Comparison of ENCODE assay signal across 8 cellular contexts in the genomic region with DNA sequence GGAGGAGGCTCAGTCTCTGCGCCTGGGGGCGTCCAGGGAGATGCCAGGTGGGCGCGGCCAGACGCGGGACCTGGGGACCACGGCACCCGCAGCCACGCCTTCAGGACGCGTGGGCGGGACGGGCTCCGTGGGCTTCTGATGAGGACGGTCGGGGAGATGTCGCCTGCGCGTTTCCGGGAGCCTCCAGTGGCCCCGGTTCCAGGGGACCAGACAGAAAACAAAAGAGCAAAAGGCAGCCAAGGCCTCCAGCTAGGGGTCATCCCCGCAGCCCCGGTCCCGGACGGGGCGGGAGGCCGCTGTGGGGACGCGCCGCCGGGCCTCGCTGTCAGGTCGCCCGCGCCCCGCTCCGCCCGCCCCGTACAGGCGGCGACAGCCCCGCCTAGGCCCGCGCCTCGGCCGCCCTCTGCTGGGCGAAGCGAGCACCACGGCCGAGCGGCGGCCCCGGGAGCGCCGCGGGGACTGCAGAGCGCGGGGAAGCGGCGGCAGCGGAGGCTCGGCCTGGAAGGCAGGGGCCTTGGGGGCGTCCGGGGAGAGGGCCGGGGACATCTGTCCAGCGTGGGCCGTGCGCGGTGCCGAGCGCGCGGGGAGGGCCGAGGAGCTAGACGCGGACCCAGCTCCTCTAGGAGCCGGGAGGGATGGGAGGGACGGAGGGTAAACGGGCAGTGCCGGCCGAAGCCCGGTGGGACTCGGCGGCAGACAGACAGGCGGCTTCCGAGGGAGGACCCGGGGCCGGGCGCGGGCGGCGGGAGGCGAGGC. TPM values are rescaled to one million over a fixed set of nuclear protein-coding genes. Genes with fewer than 3 reads are reported as not detected.
DNase-seq lines count a peak whose midpoint lies in the region; ATAC-seq and TF ChIP-seq lines count a peak whose summit lies in the region.

No MANE protein-coding gene starts in this region.

- no peak for TF ChIP-seq CTCF in lower leg skin (IDR thresholded peaks at IDR 0.05)

- ATAC-seq in GM19025 (IDR thresholded peaks at IDR 0.05; ENCODE audit: low read depth, unreplicated experiment), result peak; percentile 94
- ATAC-seq in HG03196 (IDR thresholded peaks at IDR 0.05; ENCODE audit: unreplicated experiment), result peak; percentile 94

- intact Hi-C loops in lower leg skin (cut with DNase I; ENCODE audit: low total_unique reads), result no loop called here

- DNase-seq in AG20443 (ENCODE audit: low spot score) (peak; percentile 97), NCI-H460 (ENCODE audit: extremely low read depth, low read depth) (peak; percentile 40), dermis blood vessel endothelial cell (peak; percentile 79), lower leg skin (ENCODE audit: low spot score in 2 of 2) (peak; percentile 74 to 96)
- peak; percentile 67 to 69 for DNase-seq in activated CD4-positive, alpha-beta T cell treated with anti-CD3 and anti-CD28 coated beads, Interleukin-2, amount 50 U/mL, for 24 hours (ENCODE audit: low read depth in 1 of 2, low spot score in 1 of 2)
- DNase-seq in stimulated activated CD4-positive, alpha-beta T cell treated with anti-CD3 and anti-CD28 coated beads, Interleukin-4, amount 100 ng/mL, for 48 hours (ENCODE audit: low read depth in 2 of 2), result peak; percentile 72 to 76

- TF ChIP-seq POLR2A in lower leg skin (IDR thresholded peaks at IDR 0.05), result no peak

- 1% methylated on average over 57 to 68 of the region's 93 CpGs for WGBS in lower leg skin, 2 donors

- H3K4me3 ChIP-seq in lower leg skin (ENCODE audit: low read depth, poor library complexity, severe bottlenecking), result peak overlapping the region; percentile 12

RNA-seq across cellular contexts. Expression of a gene that starts 48.7 kb away (rescaled TPM):
- total RNA-seq in NCI-H460 (2014; rRNA removed; shearing (Covaris generic)), result 6.6 and 6.8 TPM in 2 replicates
- 2.8 and 3.3 TPM in 2 replicates for polyA plus RNA-seq in NCI-H460 (2014; cell fraction: nucleus; rRNA removed)
- total RNA-seq in dermis blood vessel endothelial cell (6.2 and 7.5 TPM in 2 replicates), lower leg skin (1 to 10 TPM; 4.5 to 6.7 (median 4.8) TPM)

Comparison
In these comparisons a context has a peak if more than half of its experiments do, and no peak if none do; other contexts are left out.
1. Peak in every context shown above with its lines: DNase-seq, ATAC-seq and H3K4me3 ChIP-seq.
2. DNase-seq: peak in every context shown above with its lines; median percentile 97 in AG20443; 85 in lower leg skin; 79 in dermis blood vessel endothelial cell; 74 in stimulated activated CD4-positive, alpha-beta T cell treated with anti-CD3 and anti-CD28 coated beads, Interleukin-4, amount 100 ng/mL, for 48 hours; 68 in activated CD4-positive, alpha-beta T cell treated with anti-CD3 and anti-CD28 coated beads, Interleukin-2, amount 50 U/mL, for 24 hours; 40 in NCI-H460.